In genomic region chr3:129257609-129258008, GRCh38 we compare ENCODE assay signal across 19 cellular contexts. TPM values are rescaled to one million over a fixed set of nuclear protein-coding genes. Genes with fewer than 3 reads are reported as not detected.
DNase-seq lines count a peak whose midpoint lies in the region; ATAC-seq and TF ChIP-seq lines count a peak whose summit lies in the region.
"Had no signal": no experiment of that assay in that cellular context is flagged by ENCODE, and none has a peak within 500 bp of the region (broad histone marks: within the 10 kb centered on the region; RNA-seq: fewer than 3 reads in every experiment).

No MANE protein-coding gene starts in this region.

- no peak for TF ChIP-seq CTCF in chondrocyte (IDR thresholded peaks at IDR 0.05)
- no peak for TF ChIP-seq CTCF in right lobe of liver (IDR thresholded peaks at IDR 0.05)
- TF ChIP-seq CTCF in osteoblast (IDR thresholded peaks at IDR 0.05; ENCODE audit: extremely low read depth, low read depth, low read length), result no peak

- H3K4me3 ChIP-seq in right lobe of liver (no peak overlapping the region), osteoblast (ENCODE audit: insufficient read depth, low read length) (no peak overlapping the region)
- no peak overlapping the region for H3K4me3 ChIP-seq in CD8-positive, alpha-beta memory T cell (ENCODE audit: low read length)
- H3K4me3 ChIP-seq: SJCRH30 had no signal

- H3K36me3 ChIP-seq in right lobe of liver (peaks cover 17 to 95% (median 57%) of the 10 kb centered on the region in 4 donors), osteoblast (ENCODE audit: insufficient read depth, low read length) (peaks cover 96% of the 10 kb centered on the region)
- H3K36me3 ChIP-seq in CD8-positive, alpha-beta memory T cell (ENCODE audit: insufficient read depth, low read length), result peaks cover 73% of the 10 kb centered on the region

- H3K9me3 Mint-ChIP-seq in chondrocyte (ENCODE audit: low read depth), result no peaks in the 10 kb centered on the region
- no peaks in the 10 kb centered on the region for H3K9me3 Mint-ChIP-seq in CD8-positive, alpha-beta memory T cell
- no peaks in the 10 kb centered on the region for H3K9me3 Mint-ChIP-seq in natural killer cell treated with Interleukin-12 subunit alpha and Interleukin-12 subunit beta and Interleukin-15 and Interleukin-18, amount 100 ng/mL, for 72 hours

- H3K9me3 ChIP-seq in right lobe of liver (no peaks in the 10 kb centered on the region), osteoblast (ENCODE audit: low read depth, low read length) (no peaks in the 10 kb centered on the region)
- H3K9me3 ChIP-seq in CD8-positive, alpha-beta memory T cell (ENCODE audit: low read length), result no peaks in the 10 kb centered on the region
- H3K9me3 ChIP-seq: Caco-2, SJCRH30 had no signal

- H2AFZ ChIP-seq in osteoblast (ENCODE audit: low read length), result no peak overlapping the region

- peaks cover 64% of the 10 kb centered on the region for H3K36me3 Mint-ChIP-seq in chondrocyte (ENCODE audit: low read depth)
- H3K36me3 Mint-ChIP-seq in CD8-positive, alpha-beta memory T cell, result peaks cover 0 to 95% (median 25%) of the 10 kb centered on the region in 3 donors
- peaks cover 30% of the 10 kb centered on the region for H3K36me3 Mint-ChIP-seq in natural killer cell treated with Interleukin-12 subunit alpha and Interleukin-12 subunit beta and Interleukin-15 and Interleukin-18, amount 100 ng/mL, for 72 hours

- CTCF ChIA-PET in CD8-positive, alpha-beta memory T cell (lab: Charles Lee), result interaction anchor here (1.2 kb wide), 2 partner anchors 204 to 288 kb away, joined by 3 to 4 read pairs; no protein-coding TSS in a partner anchor

- H3K27ac ChIP-seq in right lobe of liver (peak overlapping the region; percentile 14 to 80 (median 42)), osteoblast (ENCODE audit: low read depth, low read length) (no peak overlapping the region)
- no peak overlapping the region for H3K27ac ChIP-seq in CD8-positive, alpha-beta memory T cell (ENCODE audit: low read depth, low read length)
- H3K27ac ChIP-seq: SJCRH30 had no signal

- ATAC-seq in Right ventricle myocardium inferior (peak; percentile 28), left ventricle myocardium superior (no peak), right lobe of liver (peak; percentile 80 to 90 (median 87))
- no peak for ATAC-seq in natural killer cell treated with Interleukin-12 subunit alpha and Interleukin-12 subunit beta and Interleukin-15 and Interleukin-18, amount 100 ng/mL, for 72 hours
- ATAC-seq: PC-3 had no signal

- WGBS in right lobe of liver (ENCODE audit: insufficient coverage, low coverage, low lambda C conversion rate, missing lambda C conversion rate), result 42% methylated on average over 2 of the region's 11 CpGs

- H3K27me3 ChIP-seq in right lobe of liver (no peaks in the 10 kb centered on the region), osteoblast (ENCODE audit: insufficient read depth, low read length) (no peaks in the 10 kb centered on the region)
- no peaks in the 10 kb centered on the region for H3K27me3 ChIP-seq in CD8-positive, alpha-beta memory T cell (ENCODE audit: insufficient read depth, low read length, poor library complexity, severe bottlenecking)
- H3K27me3 ChIP-seq: SJCRH30 had no signal

- H3K27me3 Mint-ChIP-seq in chondrocyte (ENCODE audit: low read depth), result no peaks in the 10 kb centered on the region
- no peaks in the 10 kb centered on the region for H3K27me3 Mint-ChIP-seq in CD8-positive, alpha-beta memory T cell
- no peaks in the 10 kb centered on the region for H3K27me3 Mint-ChIP-seq in natural killer cell treated with Interleukin-12 subunit alpha and Interleukin-12 subunit beta and Interleukin-15 and Interleukin-18, amount 100 ng/mL, for 72 hours
- H3K27me3 Mint-ChIP-seq: B cell had no signal

- H3K4me2 ChIP-seq in osteoblast (ENCODE audit: insufficient read depth, low read length), result no peak overlapping the region

- peaks cover 82% of the 10 kb centered on the region for H3K79me2 ChIP-seq in osteoblast (ENCODE audit: insufficient read depth, low read length)

- H3K4me1 ChIP-seq in right lobe of liver (peaks cover 0 to 36% (median 15%) of the 10 kb centered on the region in 4 donors), osteoblast (ENCODE audit: insufficient read depth, low read length) (peaks cover 12% of the 10 kb centered on the region)
- H3K4me1 ChIP-seq in CD8-positive, alpha-beta memory T cell (ENCODE audit: insufficient read depth, low read length), result no peaks in the 10 kb centered on the region
- H3K4me1 ChIP-seq: Caco-2, SJCRH30 had no signal

- no peak for TF ChIP-seq POLR2A in right lobe of liver (IDR thresholded peaks at IDR 0.05)

- H3K4me3 Mint-ChIP-seq in chondrocyte (ENCODE audit: unreplicated experiment), result no peak overlapping the region
- H3K4me3 Mint-ChIP-seq in CD8-positive, alpha-beta memory T cell, result peak overlapping the region in 1 of 7 donors; percentile 32
- H3K4me3 Mint-ChIP-seq in natural killer cell treated with Interleukin-12 subunit alpha and Interleukin-12 subunit beta and Interleukin-15 and Interleukin-18, amount 100 ng/mL, for 72 hours, result no peak overlapping the region
- H3K4me3 Mint-ChIP-seq: B cell had no signal

- intact Hi-C loops in Right ventricle myocardium inferior (cut with DNase I) (no loop called here), left ventricle myocardium superior (cut with micrococcal nuclease) (no loop called here), right lobe of liver (cut with DNase I) (no loop called here)

- H3K4me1 Mint-ChIP-seq in chondrocyte (ENCODE audit: low read depth), result peaks cover 3% of the 10 kb centered on the region
- peaks cover 12 to 15% (median 15%) of the 10 kb centered on the region in 3 donors for H3K4me1 Mint-ChIP-seq in CD8-positive, alpha-beta memory T cell
- H3K4me1 Mint-ChIP-seq in natural killer cell treated with Interleukin-12 subunit alpha and Interleukin-12 subunit beta and Interleukin-15 and Interleukin-18, amount 100 ng/mL, for 72 hours (ENCODE audit: low read depth in 2 of 2), result peaks cover 14 to 32% of the 10 kb centered on the region in 2 donors
- H3K4me1 Mint-ChIP-seq: B cell had no signal

- peaks cover 61% of the 10 kb centered on the region for H4K20me1 ChIP-seq in osteoblast (ENCODE audit: insufficient read depth, low read length)

- H3K27ac Mint-ChIP-seq in chondrocyte (ENCODE audit: unreplicated experiment), result no peak overlapping the region
- no peak overlapping the region for H3K27ac Mint-ChIP-seq in CD8-positive, alpha-beta memory T cell
- H3K27ac Mint-ChIP-seq in natural killer cell treated with Interleukin-12 subunit alpha and Interleukin-12 subunit beta and Interleukin-15 and Interleukin-18, amount 100 ng/mL, for 72 hours, result no peak overlapping the region
- H3K27ac Mint-ChIP-seq: B cell had no signal

- DNase-seq in Right ventricle myocardium inferior (ENCODE audit: missing footprints), result no peak
- no peak for DNase-seq in left ventricle myocardium superior
- DNase-seq in chondrocyte (ENCODE audit: low spot score), result peak; percentile 69
- DNase-seq in right lobe of liver, result peak; percentile 87 to 94 (median 90)
- DNase-seq in NCI-H1105 (lab: John Stamatoyannopoulos, UW), result no peak
- DNase-seq in CD8-positive, alpha-beta memory T cell, result no peak
- DNase-seq in natural killer cell treated with Interleukin-12 subunit alpha and Interleukin-12 subunit beta and Interleukin-15 and Interleukin-18, amount 100 ng/mL, for 72 hours (ENCODE audit: low spot score), result no peak
- DNase-seq in osteoblast (ENCODE audit: insufficient read length, low spot score, missing footprints), result no peak
- DNase-seq: 8988T, Caco-2, GOT3, NCI-H1417 treated with DMSO at 0.1 percent for 48 hours, NCI-H187 treated with DMSO at 0.1 percent for 48 hours, NCI-H2227 treated with DMSO at 0.1 percent for 48 hours, NCI-H510A treated with DMSO at 0.1 percent for 48 hours, PC-3, RPMI8226, SJCRH30 had no signal

- POLR2A ChIA-PET in CD8-positive, alpha-beta memory T cell (lab: Charles Lee), result no interaction called here

RNA-seq across cellular contexts. Expression of gene COPG1, which starts 8.2 kb away (rescaled TPM):
- total RNA-seq in Right ventricle myocardium inferior (83.9 TPM), left ventricle myocardium superior (84.1 TPM), chondrocyte (269 to 342 TPM (median 276 TPM) in 3 replicates), right lobe of liver (100 to 1,000 TPM in 5 of 6 experiments, 10 to 100 TPM in 1; 75.9 to 140 (median 119) TPM), osteoblast (297 and 305 TPM in 2 replicates)
- 100 to 1,000 TPM; 134 to 136 TPM for total RNA-seq in CD8-positive, alpha-beta memory T cell
- polyA plus RNA-seq in CD8-positive, alpha-beta memory T cell, result 101 TPM
- 100 to 1,000 TPM; 203 to 236 TPM for total RNA-seq in natural killer cell treated with Interleukin-12 subunit alpha and Interleukin-12 subunit beta and Interleukin-15 and Interleukin-18, amount 100 ng/mL, for 72 hours

RNA-seq across cellular contexts. Expression of gene HMCES, which starts 21.1 kb away (rescaled TPM):
- total RNA-seq in Right ventricle myocardium inferior (42.3 TPM), left ventricle myocardium superior (34.9 TPM), chondrocyte (21.6 to 25.9 TPM (median 22.7 TPM) in 3 replicates), right lobe of liver (10 to 100 TPM; 17.4 to 36.9 (median 20.1) TPM), osteoblast (10.5 and 11.8 TPM in 2 replicates)
- total RNA-seq in CD8-positive, alpha-beta memory T cell, result 10 to 100 TPM; 64.3 to 64.6 TPM
- polyA plus RNA-seq in CD8-positive, alpha-beta memory T cell, result 97.9 TPM
- 10 to 100 TPM; 49.2 to 52.5 TPM for total RNA-seq in natural killer cell treated with Interleukin-12 subunit alpha and Interleukin-12 subunit beta and Interleukin-15 and Interleukin-18, amount 100 ng/mL, for 72 hours

Comparison
In these comparisons a context has a peak if more than half of its experiments do, and no peak if none do; other contexts are left out.
1. ATAC-seq: peak in Right ventricle myocardium inferior (single experiment) and right lobe of liver (4 of 4); none in left ventricle myocardium superior (single experiment) and natural killer cell treated with Interleukin-12 subunit alpha and Interleukin-12 subunit beta and Interleukin-15 and Interleukin-18, amount 100 ng/mL, for 72 hours (0 of 2).
2. DNase-seq: peak in chondrocyte (single experiment) and right lobe of liver (3 of 3); none in Right ventricle myocardium inferior (single experiment), left ventricle myocardium superior (single experiment), NCI-H1105 (single experiment), CD8-positive, alpha-beta memory T cell (0 of 5), natural killer cell treated with Interleukin-12 subunit alpha and Interleukin-12 subunit beta and Interleukin-15 and Interleukin-18, amount 100 ng/mL, for 72 hours (single experiment) and osteoblast (single experiment).
3. H3K27ac ChIP-seq: peak in right lobe of liver (3 of 3); none in CD8-positive, alpha-beta memory T cell (single experiment) and osteoblast (single experiment).